Comparison of ENCODE assay signal across 10 cellular contexts in the genomic region with DNA sequence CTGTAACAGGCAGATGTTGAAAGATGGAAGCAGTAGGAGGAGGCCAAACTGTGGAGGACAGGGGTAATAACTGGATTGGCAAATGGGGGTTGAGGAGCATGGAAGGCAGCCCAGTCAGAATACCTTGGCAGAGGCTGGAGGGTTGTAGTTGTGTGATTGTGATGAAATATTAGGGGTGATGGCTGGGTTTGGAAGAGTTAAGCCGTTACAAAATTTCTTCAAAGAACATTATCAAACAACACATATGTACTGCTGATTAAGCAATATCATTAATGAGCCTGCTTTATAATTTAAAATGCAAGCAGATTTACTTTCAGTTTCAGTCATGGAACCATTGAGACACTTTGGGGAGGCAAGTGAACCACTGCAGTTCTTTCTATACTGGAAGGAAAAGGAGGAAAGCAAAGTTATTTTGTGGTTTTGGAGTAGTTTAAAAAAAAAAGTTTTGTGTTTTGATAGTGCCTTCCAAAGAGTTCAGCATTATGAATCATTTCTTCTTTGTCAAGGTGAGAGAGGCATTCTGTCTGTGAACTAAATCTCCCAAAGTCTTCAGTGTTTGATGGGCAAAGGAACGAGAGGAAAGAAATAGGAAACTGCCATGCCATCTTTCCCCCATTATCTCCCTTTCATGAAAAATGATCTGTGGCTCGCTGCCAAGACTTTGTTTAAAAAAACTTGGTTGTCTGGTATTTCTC. TPM values are rescaled to one million over a fixed set of nuclear protein-coding genes. Genes with fewer than 3 reads are reported as not detected.
DNase-seq lines count a peak whose midpoint lies in the region; ATAC-seq, FAIRE-seq and TF ChIP-seq lines count a peak whose summit lies in the region.
"Had no signal": no experiment of that assay in that cellular context is flagged by ENCODE, and none has a peak within 500 bp of the region (broad histone marks: within the 10 kb centered on the region; RNA-seq: fewer than 3 reads in every experiment).

No MANE protein-coding gene starts in this region.

- DNase-seq in EH (ENCODE audit: low read depth) (peak; percentile 88), NOMO-1 treated with dmso at 0.1 percent for 144 hours (lab: John Stamatoyannopoulos, UW; ENCODE audit: unreplicated experiment) (peak; percentile 70), dedifferentiated amniotic fluid mesenchymal stem cell (ENCODE audit: extremely low spot score) (peak; percentile 72), natural killer cell (no peak), NCI-H82 (lab: John Stamatoyannopoulos, UW) (no peak), D721Med (ENCODE audit: insufficient read length, low spot score) (no peak)
- DNase-seq: naive B cell had no signal

- ATAC-seq in natural killer cell: peak; percentile 56 to 63 (median 59)
- no peak for ATAC-seq in HG03457 (IDR thresholded peaks at IDR 0.05; ENCODE audit: unreplicated experiment)
- no peak for ATAC-seq in HG02571 (IDR thresholded peaks at IDR 0.05; ENCODE audit: unreplicated experiment)

- no peaks in the 10 kb centered on the region for H3K9me3 Mint-ChIP-seq in natural killer cell
- H3K9me3 Mint-ChIP-seq: IgD-negative memory B cell, naive B cell had no signal

- no peak for TF ChIP-seq CTCF in natural killer cell (IDR thresholded peaks at IDR 0.05)
- no peak for TF ChIP-seq CTCF in D721Med (IDR thresholded peaks at IDR 0.05; ENCODE audit: insufficient read depth, missing control alignments)

- no peak for FAIRE-seq in D721Med (lab: Jason Lieb, UNC)

- intact Hi-C loops in natural killer cell (cut with micrococcal nuclease): no loop called here

- H3K27ac Mint-ChIP-seq in natural killer cell: peak overlapping the region; percentile 50 to 83

- peak overlapping the region; percentile 68 for H3K4me3 Mint-ChIP-seq in natural killer cell

- no peaks in the 10 kb centered on the region for H3K27me3 Mint-ChIP-seq in natural killer cell (ENCODE audit: low read depth in 2 of 2)
- H3K27me3 Mint-ChIP-seq: IgD-negative memory B cell, naive B cell had no signal

- H3K4me1 Mint-ChIP-seq in natural killer cell: peaks cover 65 to 74% of the 10 kb centered on the region in 2 donors

- H3K36me3 Mint-ChIP-seq in natural killer cell: no peaks in the 10 kb centered on the region

RNA-seq across cellular contexts. Expression of a gene that starts 20.7 kb away (rescaled TPM):
- 10 to 100 TPM; 43.1 to 70.4 (median 51.3) TPM for total RNA-seq in natural killer cell

Comparison
In these comparisons a context has a peak if more than half of its experiments do, and no peak if none do; other contexts are left out.
1. DNase-seq: peak in EH (single experiment), NOMO-1 treated with dmso at 0.1 percent for 144 hours (single experiment) and dedifferentiated amniotic fluid mesenchymal stem cell (single experiment); none in natural killer cell (single experiment), NCI-H82 (single experiment) and D721Med (single experiment).
2. ATAC-seq: peak in natural killer cell (3 of 3); none in HG03457 (single experiment) and HG02571 (single experiment).